In genomic region chr5:60594715-60595114, GRCh38 we compare ENCODE assay signal across 25 cellular contexts.
"Had no signal": no experiment of that assay in that cellular context is flagged by ENCODE, and none has a peak within 500 bp of the region (broad histone marks: within the 10 kb centered on the region; RNA-seq: fewer than 3 reads in every experiment).

No MANE protein-coding gene starts in this region.

- DNase-seq: cortex of kidney; effector memory CD8-positive, alpha-beta T cell; erythroblast; esophagus squamous epithelium; hypothalamus; immature natural killer cell; left lung; naive thymus-derived CD4-positive, alpha-beta T cell; nephron progenitor cell; occipital lobe; pancreas; retina; stimulated activated CD4-positive, alpha-beta T cell treated with anti-CD3 and anti-CD28 coated beads, Interleukin-12 subunit alpha, Interleukin-12 subunit beta, amount 100 ng/mL, for 4 hours; stimulated activated CD4-positive, alpha-beta T cell treated with anti-CD3 and anti-CD28 coated beads, Interleukin-1b, Interleukin-23, amount 100 ng/mL, for 48 hours; stimulated activated CD4-positive, alpha-beta T cell treated with anti-CD3 and anti-CD28 coated beads, Interleukin-4, amount 100 ng/mL, for 1 hour; stimulated activated CD8-positive, alpha-beta memory T cell treated with anti-CD3 and anti-CD28 coated beads, Interleukin-4, amount 100 ng/mL, for 48 hours; stimulated activated naive CD4-positive, alpha-beta T cell; stimulated activated naive CD8-positive, alpha-beta T cell treated with anti-CD3 and anti-CD28 coated beads, Interleukin-15, amount 100 ng/mL, for 72 hours; upper lobe of left lung had no signal

- H3K27me3 ChIP-seq: esophagus squamous epithelium, left lung, pancreas, tibial nerve, upper lobe of left lung had no signal

- H3K9me3 ChIP-seq: esophagus squamous epithelium, left lung, pancreas, tibial nerve, upper lobe of left lung had no signal

- FAIRE-seq: endometrium, frontal cortex, keratinocyte, pancreas, urothelium cell line had no signal

- H3K36me3 ChIP-seq: esophagus squamous epithelium, left lung, pancreas, tibial nerve, upper lobe of left lung had no signal

- H3K27ac ChIP-seq: esophagus squamous epithelium, left lung, pancreas, tibial nerve, upper lobe of left lung had no signal

- H3K4me2 ChIP-seq: smooth muscle cell had no signal

- H3K4me1 ChIP-seq: esophagus squamous epithelium, pancreas, tibial nerve, upper lobe of left lung had no signal

- ATAC-seq: effector memory CD8-positive, alpha-beta T cell; left lung; naive thymus-derived CD4-positive, alpha-beta T cell; pancreas; stimulated activated naive CD8-positive, alpha-beta T cell treated with anti-CD3 and anti-CD28 coated beads, Interleukin-15, amount 100 ng/mL, for 72 hours had no signal

- H3K4me3 ChIP-seq: esophagus squamous epithelium, left lung, pancreas, smooth muscle cell, tibial nerve, upper lobe of left lung had no signal
